In the genomic region with DNA sequence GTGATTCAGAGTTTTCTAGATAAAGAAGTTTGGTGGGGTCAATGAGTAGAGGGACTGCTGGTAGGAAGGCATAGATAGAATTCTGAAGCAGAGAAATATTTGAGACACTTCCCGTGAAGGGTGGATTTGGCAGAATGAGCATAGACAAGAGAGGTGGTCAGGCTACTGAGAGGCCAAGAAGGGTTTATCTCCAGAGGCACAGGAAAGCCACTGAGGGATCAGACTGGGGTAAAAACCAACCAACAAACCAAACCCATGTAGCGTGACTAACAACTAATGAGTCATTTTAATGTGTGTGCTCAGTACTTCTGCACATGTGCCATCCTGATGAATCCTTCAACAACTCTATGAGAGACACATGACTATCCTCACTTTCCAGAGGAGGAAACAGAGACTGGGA, we compare ENCODE assay signal across 11 cellular contexts. TPM values are rescaled to one million over a fixed set of nuclear protein-coding genes. Genes with fewer than 3 reads are reported as not detected.
DNase-seq lines count a peak whose midpoint lies in the region; ATAC-seq and TF ChIP-seq lines count a peak whose summit lies in the region.
"Had no signal": no experiment of that assay in that cellular context is flagged by ENCODE, and none has a peak within 500 bp of the region (broad histone marks: within the 10 kb centered on the region; RNA-seq: fewer than 3 reads in every experiment).

No MANE protein-coding gene starts in this region.

- WGBS in urinary bladder: 79% methylated on average over 2 of the region's 2 CpGs

- no peaks in the 10 kb centered on the region for H3K27me3 ChIP-seq in RWPE2 (ENCODE audit: insufficient read depth, poor library complexity, severe bottlenecking)

- H3K4me1 ChIP-seq in RWPE2 (ENCODE audit: insufficient read depth, poor library complexity, severe bottlenecking) (peaks cover 48% of the 10 kb centered on the region), urinary bladder (ENCODE audit: insufficient read depth) (peaks cover 2% of the 10 kb centered on the region)

- H3K27ac Mint-ChIP-seq in activated naive CD4-positive, alpha-beta T cell treated with anti-CD3 and anti-CD28 coated beads, Interleukin-2, amount 50 U/mL, for 24 hours: peak overlapping the region; percentile 36
- H3K27ac Mint-ChIP-seq in activated naive CD4-positive, alpha-beta T cell treated with anti-CD3 and anti-CD28 coated beads, Interleukin-2, amount 10 ng/mL, durations not matched to agents 7 days and 5 days: no peak overlapping the region
- H3K27ac Mint-ChIP-seq: activated CD4-positive, alpha-beta T cell treated with anti-CD3 and anti-CD28 coated beads, Interleukin-2, amount 10 ng/mL, durations not matched to agents 7 days and 5 days; B cell had no signal

- H3K36me3 Mint-ChIP-seq in activated naive CD4-positive, alpha-beta T cell treated with anti-CD3 and anti-CD28 coated beads, Interleukin-2, amount 50 U/mL, for 24 hours: peaks cover 4% of the 10 kb centered on the region
- H3K36me3 Mint-ChIP-seq in activated naive CD4-positive, alpha-beta T cell treated with anti-CD3 and anti-CD28 coated beads, Interleukin-2, amount 10 ng/mL, durations not matched to agents 7 days and 5 days: no peaks in the 10 kb centered on the region

- no peak overlapping the region for H3K4me3 Mint-ChIP-seq in activated naive CD4-positive, alpha-beta T cell treated with anti-CD3 and anti-CD28 coated beads, Interleukin-2, amount 50 U/mL, for 24 hours
- no peak overlapping the region for H3K4me3 Mint-ChIP-seq in activated naive CD4-positive, alpha-beta T cell treated with anti-CD3 and anti-CD28 coated beads, Interleukin-2, amount 10 ng/mL, durations not matched to agents 7 days and 5 days
- H3K4me3 Mint-ChIP-seq: activated CD4-positive, alpha-beta T cell treated with anti-CD3 and anti-CD28 coated beads, Interleukin-2, amount 10 ng/mL, durations not matched to agents 7 days and 5 days; B cell had no signal

- TF ChIP-seq CTCF in RWPE2 (IDR thresholded peaks at IDR 0.05; ENCODE audit: poor library complexity, severe bottlenecking): no peak
- no peak for TF ChIP-seq CTCF in fibroblast of villous mesenchyme (IDR thresholded peaks at IDR 0.05; ENCODE audit: insufficient read depth, low read depth, low read length)

- H3K27me3 Mint-ChIP-seq in activated naive CD4-positive, alpha-beta T cell treated with anti-CD3 and anti-CD28 coated beads, Interleukin-2, amount 50 U/mL, for 24 hours: peaks cover 9% of the 10 kb centered on the region
- peaks cover 22% of the 10 kb centered on the region for H3K27me3 Mint-ChIP-seq in activated naive CD4-positive, alpha-beta T cell treated with anti-CD3 and anti-CD28 coated beads, Interleukin-2, amount 10 ng/mL, durations not matched to agents 7 days and 5 days

- CTCF ChIA-PET in activated naive CD4-positive, alpha-beta T cell treated with anti-CD3 and anti-CD28 coated beads, Interleukin-2, amount 10 ng/mL, durations not matched to agents 7 days and 5 days (lab: Charles Lee): no interaction called here

- peak; percentile 50 for ATAC-seq in RWPE2 (ENCODE audit: low read depth)
- ATAC-seq in GM19023 (IDR thresholded peaks at IDR 0.05; ENCODE audit: unreplicated experiment): no peak

- H3K9me3 ChIP-seq in RWPE2 (ENCODE audit: severe bottlenecking): no peaks in the 10 kb centered on the region

- H3K4me3 ChIP-seq in RWPE2 (ENCODE audit: severe bottlenecking): no peak overlapping the region
- H3K4me3 ChIP-seq in fibroblast of villous mesenchyme (ENCODE audit: low read depth, low read length): no peak overlapping the region
- no peak overlapping the region for H3K4me3 ChIP-seq in urinary bladder (ENCODE audit: low read depth, low read length)

- H3K4me1 Mint-ChIP-seq in activated naive CD4-positive, alpha-beta T cell treated with anti-CD3 and anti-CD28 coated beads, Interleukin-2, amount 50 U/mL, for 24 hours: peaks cover 12% of the 10 kb centered on the region
- no peaks in the 10 kb centered on the region for H3K4me1 Mint-ChIP-seq in activated naive CD4-positive, alpha-beta T cell treated with anti-CD3 and anti-CD28 coated beads, Interleukin-2, amount 10 ng/mL, durations not matched to agents 7 days and 5 days

- no peak for DNase-seq in activated naive CD4-positive, alpha-beta T cell treated with anti-CD3 and anti-CD28 coated beads, Interleukin-2, amount 10 ng/mL, durations not matched to agents 7 days and 5 days
- no peak for DNase-seq in RWPE2 (ENCODE audit: low spot score)
- DNase-seq in fibroblast of villous mesenchyme (ENCODE audit: low read depth): peak; percentile 64
- DNase-seq in GM19240 (ENCODE audit: insufficient read length, low spot score): no peak
- no peak for DNase-seq in stimulated activated CD4-positive, alpha-beta T cell treated with anti-CD3 and anti-CD28 coated beads, Interleukin-4, amount 100 ng/mL, for 24 hours
- DNase-seq: activated CD4-positive, alpha-beta T cell treated with anti-CD3 and anti-CD28 coated beads, Interleukin-2, amount 10 ng/mL, durations not matched to agents 7 days and 5 days; NCI-H510A treated with DMSO at 0.1 percent for 48 hours had no signal

- peaks cover 5% of the 10 kb centered on the region for H3K9me3 Mint-ChIP-seq in activated naive CD4-positive, alpha-beta T cell treated with anti-CD3 and anti-CD28 coated beads, Interleukin-2, amount 50 U/mL, for 24 hours
- H3K9me3 Mint-ChIP-seq in activated naive CD4-positive, alpha-beta T cell treated with anti-CD3 and anti-CD28 coated beads, Interleukin-2, amount 10 ng/mL, durations not matched to agents 7 days and 5 days: no peaks in the 10 kb centered on the region
- H3K9me3 Mint-ChIP-seq: activated CD4-positive, alpha-beta T cell treated with anti-CD3 and anti-CD28 coated beads, Interleukin-2, amount 10 ng/mL, durations not matched to agents 7 days and 5 days had no signal

- H3K27ac ChIP-seq in RWPE2 (ENCODE audit: poor library complexity, severe bottlenecking) (peak overlapping the region; percentile 100), urinary bladder (ENCODE audit: low read depth) (peak overlapping the region; percentile 72)

- H3K36me3 ChIP-seq in RWPE2 (ENCODE audit: low read depth): no peaks in the 10 kb centered on the region
- H3K36me3 ChIP-seq in urinary bladder (ENCODE audit: insufficient read depth): no peaks in the 10 kb centered on the region

RNA-seq across cellular contexts. Expression of a gene that starts 60.0 kb away (rescaled TPM):
- total RNA-seq in fibroblast of villous mesenchyme (5.5 and 5.6 TPM in 2 replicates), urinary bladder (2.6 TPM)
- 5.7 TPM for polyA plus RNA-seq in urinary bladder
- total RNA-seq: activated CD4-positive, alpha-beta T cell treated with anti-CD3 and anti-CD28 coated beads, Interleukin-2, amount 10 ng/mL, durations not matched to agents 7 days and 5 days; B cell had no signal
